23 cellular contexts compared by ENCODE assay signal in the genomic region with DNA sequence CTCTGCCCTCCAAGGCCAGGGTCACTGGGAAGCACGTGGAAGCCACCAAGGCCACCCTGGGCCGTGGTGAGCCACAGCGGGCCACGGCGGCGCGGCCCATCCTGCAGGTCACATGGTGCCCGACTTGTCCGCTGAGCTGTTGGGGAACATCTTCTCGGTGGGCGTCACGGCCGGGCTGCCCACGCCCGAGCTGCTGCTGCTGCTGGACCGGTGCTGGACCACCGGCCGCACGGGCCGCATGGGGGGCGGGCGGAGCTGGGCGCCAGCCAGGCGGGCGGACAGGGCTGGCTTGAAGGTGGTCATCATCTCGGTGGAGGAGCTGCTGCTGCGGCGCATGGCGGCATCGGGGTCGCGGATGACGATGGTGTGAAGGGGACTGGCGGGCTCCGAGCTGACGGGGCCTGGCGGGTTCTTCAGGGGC.
"Had no signal": no experiment of that assay in that cellular context is flagged by ENCODE, and none has a peak within 500 bp of the region (broad histone marks: within the 10 kb centered on the region; RNA-seq: fewer than 3 reads in every experiment).

No MANE protein-coding gene starts in this region.

- H3K4me3 Mint-ChIP-seq: naive thymus-derived CD4-positive, alpha-beta T cell; nephron progenitor cell; neural progenitor cell; stimulated activated naive B cell treated with anti-CD40 and anti-IgM and Interleukin-4, amounts not matched to agents 10 μg/mL and 1 μg/mL and 100 μg/mL, for 72 hours; stimulated activated naive CD8-positive, alpha-beta T cell treated with anti-CD3 and anti-CD28 coated beads, Interleukin-15, Interleukin-2, amounts not matched to agents 100 ng/mL and 50 ng/mL, for 24 hours had no signal

- H3K27me3 ChIP-seq: heart right ventricle, hepatocyte, neural progenitor cell, pancreas, tibial nerve, upper lobe of left lung had no signal

- H3K9me3 Mint-ChIP-seq: stimulated activated naive CD8-positive, alpha-beta T cell treated with anti-CD3 and anti-CD28 coated beads, Interleukin-15, Interleukin-2, amounts not matched to agents 100 ng/mL and 50 ng/mL, for 24 hours had no signal

- DNase-seq: heart right ventricle; left ventricle myocardium inferior; midbrain; mucosa of descending colon; naive thymus-derived CD4-positive, alpha-beta T cell; nephron progenitor cell; pancreas; retina; stimulated activated CD4-positive, alpha-beta T cell treated with anti-CD3 and anti-CD28 coated beads, Interleukin-12 subunit alpha, Interleukin-12 subunit beta, amount 100 ng/mL, for 4 hours; stimulated activated CD4-positive, alpha-beta T cell treated with anti-CD3 and anti-CD28 coated beads, Interleukin-15, amount 100 ng/mL, for 24 hours; stimulated activated CD4-positive, alpha-beta T cell treated with anti-CD3 and anti-CD28 coated beads, Interleukin-2, amount 100 ng/mL, for 24 hours; stimulated activated CD4-positive, alpha-beta T cell treated with anti-CD3 and anti-CD28 coated beads, Interleukin-4, amount 100 ng/mL, for 1 hour; stimulated activated naive B cell treated with anti-CD40 and anti-IgM and Interleukin-4, amounts not matched to agents 10 μg/mL and 1 μg/mL and 100 μg/mL, for 72 hours; substantia nigra had no signal

- H3K9me3 ChIP-seq: heart right ventricle, left ventricle myocardium inferior, mucosa of descending colon, pancreas, prostate gland, tibial nerve, upper lobe of left lung had no signal

- H3K4me1 ChIP-seq: neural progenitor cell, pancreas, prostate gland had no signal

- H3K9ac ChIP-seq: neural progenitor cell had no signal

- H3K27ac Mint-ChIP-seq: naive thymus-derived CD4-positive, alpha-beta T cell; nephron progenitor cell; neural progenitor cell; stimulated activated naive B cell treated with anti-CD40 and anti-IgM and Interleukin-4, amounts not matched to agents 10 μg/mL and 1 μg/mL and 100 μg/mL, for 72 hours; stimulated activated naive CD8-positive, alpha-beta T cell treated with anti-CD3 and anti-CD28 coated beads, Interleukin-15, Interleukin-2, amounts not matched to agents 100 ng/mL and 50 ng/mL, for 24 hours had no signal

- ATAC-seq: heart right ventricle; mucosa of descending colon; naive thymus-derived CD4-positive, alpha-beta T cell; pancreas; right cardiac atrium; stimulated activated naive B cell treated with anti-CD40 and anti-IgM and Interleukin-4, amounts not matched to agents 10 μg/mL and 1 μg/mL and 100 μg/mL, for 72 hours had no signal

- H3K36me3 ChIP-seq: left ventricle myocardium inferior, neural progenitor cell, pancreas, prostate gland, upper lobe of left lung had no signal

- H3K36me3 Mint-ChIP-seq: naive thymus-derived CD4-positive, alpha-beta T cell; stimulated activated naive B cell treated with anti-CD40 and anti-IgM and Interleukin-4, amounts not matched to agents 10 μg/mL and 1 μg/mL and 100 μg/mL, for 72 hours had no signal

- H3K4me3 ChIP-seq: heart right ventricle, hepatocyte, left ventricle myocardium inferior, lung, mucosa of descending colon, neural progenitor cell, pancreas, prostate gland, smooth muscle cell, tibial nerve, upper lobe of left lung had no signal

- H3K27ac ChIP-seq: heart right ventricle, hepatocyte, left ventricle myocardium inferior, neural progenitor cell, pancreas, prostate gland, tibial nerve, upper lobe of left lung had no signal
